ENCODE assay signal across 16 cellular contexts in genomic region chrX:37896491-37896890, GRCh38. TPM values are rescaled to one million over a fixed set of nuclear protein-coding genes. Genes with fewer than 3 reads are reported as not detected.
DNase-seq lines count a peak whose midpoint lies in the region.
"Had no signal": no experiment of that assay in that cellular context is flagged by ENCODE, and none has a peak within 500 bp of the region (broad histone marks: within the 10 kb centered on the region; RNA-seq: fewer than 3 reads in every experiment).

No MANE protein-coding gene starts in this region.

- peaks cover 0 to 9% (median 0%) of the 10 kb centered on the region in 3 donors for H3K27me3 Mint-ChIP-seq in immature natural killer cell (ENCODE audit: low read depth in 3 of 3)

- DNase-seq in AG20443 (ENCODE audit: low spot score) (peak; percentile 3), NCI-H69 (lab: John Stamatoyannopoulos, UW) (peak; percentile 49), foreskin melanocyte (peak; percentile 32), stromal cell of bone marrow (ENCODE audit: low read depth) (peak; percentile 21), DMS79 treated with DMSO at 0.1 percent for 48 hours (lab: John Stamatoyannopoulos, UW) (no peak), immature natural killer cell (no peak)
- DNase-seq in activated T-cell treated with anti-CD3 and anti-CD28 coated beads, Interleukin-2, amount 50 U/mL, for 1 hour: no peak
- DNase-seq: ACHN, COR-L47, DMS 273 treated with DMSO at 0.1 percent for 48 hours, MV-4-11, NCI-H1417, NCI-H1930, Peyer's patch, SW 1271 had no signal

- no peaks in the 10 kb centered on the region for H3K36me3 Mint-ChIP-seq in immature natural killer cell

- H3K4me3 Mint-ChIP-seq in immature natural killer cell: no peak overlapping the region
- H3K4me3 Mint-ChIP-seq: B cell had no signal

- no peaks in the 10 kb centered on the region for H3K4me1 Mint-ChIP-seq in immature natural killer cell
- H3K4me1 Mint-ChIP-seq: B cell had no signal

- H3K9me3 Mint-ChIP-seq in immature natural killer cell: no peaks in the 10 kb centered on the region

- no peak overlapping the region for H3K27ac Mint-ChIP-seq in immature natural killer cell
- H3K27ac Mint-ChIP-seq: B cell had no signal

RNA-seq across cellular contexts. Expression of gene DYNLT3, which starts 49.1 kb away (rescaled TPM):
- polyA plus RNA-seq in immature natural killer cell: 10 to 100 TPM; 24.4 to 43.0 (median 26.5) TPM

Comparison
In these comparisons a context has a peak if more than half of its experiments do, and no peak if none do; other contexts are left out.
1. DNase-seq: peak in AG20443 (single experiment), NCI-H69 (single experiment), foreskin melanocyte (single experiment) and stromal cell of bone marrow (single experiment); none in DMS79 treated with DMSO at 0.1 percent for 48 hours (single experiment), activated T-cell treated with anti-CD3 and anti-CD28 coated beads, Interleukin-2, amount 50 U/mL, for 1 hour (single experiment) and immature natural killer cell (0 of 3).